ENCODE assay signal across 21 cellular contexts in the genomic region with DNA sequence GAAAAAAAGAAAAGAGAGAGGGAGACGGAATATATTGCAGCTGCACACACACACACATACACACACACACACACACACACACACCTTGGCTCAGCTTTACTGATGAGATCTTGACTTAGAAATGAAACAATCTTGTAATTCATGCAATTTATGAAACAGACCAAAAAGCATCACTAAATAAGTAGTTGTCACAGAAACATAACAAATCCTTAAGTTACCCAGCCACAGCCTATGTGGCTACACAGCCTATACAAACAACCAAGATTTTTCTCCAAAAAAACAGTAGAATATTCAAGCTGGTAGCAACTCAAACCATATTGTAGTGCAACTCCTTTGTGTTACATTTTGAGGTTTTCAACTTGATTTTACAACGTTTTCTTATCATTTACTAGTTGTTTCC.
"Had no signal": no experiment of that assay in that cellular context is flagged by ENCODE, and none has a peak within 500 bp of the region (broad histone marks: within the 10 kb centered on the region; RNA-seq: fewer than 3 reads in every experiment).

No MANE protein-coding gene starts in this region.

- H3K4me3 ChIP-seq: colonic mucosa, PC-9 had no signal

- H3K27me3 ChIP-seq: colonic mucosa had no signal

- DNase-seq: activated CD4-positive, alpha-beta memory T cell treated with anti-CD3 and anti-CD28 coated beads, Interleukin-2, amount 10 ng/mL, durations not matched to agents 7 days and 5 days; activated CD4-positive, alpha-beta T cell treated with anti-CD3 and anti-CD28 coated beads, Interleukin-2, amount 10 ng/mL, durations not matched to agents 7 days and 5 days; activated CD4-positive, CD25-positive, alpha-beta regulatory T cell; activated CD8-positive, alpha-beta memory T cell treated with anti-CD3 and anti-CD28 coated beads, Interleukin-2, amount 50 U/mL, for 48 hours; activated effector memory CD4-positive, alpha-beta T cell treated with Interleukin-2 at 50 U/mL for 16 hours; activated naive CD4-positive, alpha-beta T cell; activated T-cell treated with anti-CD3 and anti-CD28 coated beads, Interleukin-2, amount 50 U/mL, for 1 hour; amniotic stem cell; colonic mucosa; NCI-H1105 treated with DMSO at 0.1 percent for 48 hours; NCI-H1436 treated with DMSO at 0.1 percent for 48 hours; NCI-H187; NCI-H2081 treated with DMSO at 0.1 percent for 48 hours; NCI-H446; NCI-H524; PC-9; SIG-M5; T-helper 1 cell had no signal

- H2AFZ ChIP-seq: PC-9 had no signal

- H3K9ac ChIP-seq: KMS-11 had no signal

- H3K9me3 ChIP-seq: colonic mucosa had no signal

- H3K4me1 ChIP-seq: colonic mucosa had no signal

- H3K27ac ChIP-seq: colonic mucosa, KMS-11, PC-9, VCaP had no signal

- FAIRE-seq: astrocyte had no signal

- H3K36me3 ChIP-seq: colonic mucosa had no signal

- H3K4me2 ChIP-seq: KMS-11, PC-9 had no signal
